ENCODE assay signal across 8 cellular contexts in genomic region chr11:45803981-45804805, GRCh38. TPM values are rescaled to one million over a fixed set of nuclear protein-coding genes. Genes with fewer than 3 reads are reported as not detected.
DNase-seq lines count a peak whose midpoint lies in the region; ATAC-seq and TF ChIP-seq lines count a peak whose summit lies in the region.

No MANE protein-coding gene starts in this region.

- TF ChIP-seq RAD21 in neural cell (conservative IDR thresholded peaks at IDR 0.05) = no peak

- no peaks in the 10 kb centered on the region for H3F3A ChIP-seq in neural cell (ENCODE audit: insufficient read depth, low read length, poor library complexity, severe bottlenecking)

- H3K9me3 ChIP-seq in neural cell (ENCODE audit: low read length) (no peaks in the 10 kb centered on the region), stomach (no peaks in the 10 kb centered on the region)

- no peaks in the 10 kb centered on the region for H4K20me1 ChIP-seq in neural cell (ENCODE audit: insufficient read depth)

- peak overlapping the region; percentile 85 for H3K9ac ChIP-seq in neural cell (ENCODE audit: low read length)

- H3K4me1 ChIP-seq in stomach = peaks cover 31 to 53% (median 48%) of the 10 kb centered on the region in 4 donors

- H3K79me2 ChIP-seq in neural cell (replicated peaks; ENCODE audit: insufficient read depth, low read length) = peaks cover 14% of the 10 kb centered on the region

- 1 to 6% (median 1%) methylated on average over 41 to 74 of the region's 74 CpGs for WGBS in stomach, 5 donors

- no peaks in the 10 kb centered on the region for H3K36me3 ChIP-seq in neural cell (ENCODE audit: insufficient read depth, low read length)
- peaks cover 4 to 11% (median 10%) of the 10 kb centered on the region in 4 donors for H3K36me3 ChIP-seq in stomach

- H2AFZ ChIP-seq in neural cell (ENCODE audit: low read depth, low read length) = peak overlapping the region; percentile 90

- ATAC-seq in HG03521 (IDR thresholded peaks at IDR 0.05; ENCODE audit: unreplicated experiment) = peak; percentile 22

- DNase-seq in NCI-H510A (lab: John Stamatoyannopoulos, UW) = peak; percentile 34
- DNase-seq in NCI-H510A treated with DMSO at 0.1 percent for 48 hours (lab: John Stamatoyannopoulos, UW) = no peak
- peak; percentile 78 for DNase-seq in RKO (ENCODE audit: low spot score)
- DNase-seq in activated gamma-delta T cell treated with Interleukin-2 at 50 U/mL for 16 hours = peak; percentile 63
- DNase-seq in foreskin fibroblast = peak; percentile 47 to 83
- DNase-seq in stomach = peak; percentile 88

- H3K27ac ChIP-seq in neural cell (ENCODE audit: low read length) = no peak overlapping the region
- H3K27ac ChIP-seq in stomach = peak overlapping the region; percentile 89 to 96 (median 91)

- H3K27me3 ChIP-seq in neural cell (ENCODE audit: insufficient read depth, low read depth, low read length) (peaks cover 24% of the 10 kb centered on the region), stomach (no peaks in the 10 kb centered on the region)

- TF ChIP-seq EP300 in neural cell (conservative IDR thresholded peaks at IDR 0.05; ENCODE audit: poor library complexity, severe bottlenecking) (no peak), stomach (IDR thresholded peaks at IDR 0.05) (no peak)

- peak overlapping the region; percentile 84 for H3K4me2 ChIP-seq in neural cell (ENCODE audit: low read length)

- TF ChIP-seq POLR2A in stomach (IDR thresholded peaks at IDR 0.05) = no peak

- intact Hi-C loops in stomach (cut with DNase I; ENCODE audit: low total_unique reads) = no loop called here

- no peaks in the 10 kb centered on the region for H3K9me2 ChIP-seq in neural cell (ENCODE audit: insufficient read depth, low read length)

- peak overlapping the region; percentile 81 to 86 for H3K4me3 ChIP-seq in foreskin fibroblast (ENCODE audit: low read depth in 1 of 2, low read length in 2 of 2)
- H3K4me3 ChIP-seq in neural cell (ENCODE audit: low read length) = peak overlapping the region; percentile 73
- peak overlapping the region; percentile 67 to 89 (median 82) for H3K4me3 ChIP-seq in stomach

- no peak for TF ChIP-seq CTCF in foreskin fibroblast (IDR thresholded peaks at IDR 0.05; ENCODE audit: low read depth, low read length)
- TF ChIP-seq CTCF in neural cell (IDR thresholded peaks at IDR 0.05; ENCODE audit: poor library complexity, severe bottlenecking) = no peak
- TF ChIP-seq CTCF in stomach (IDR thresholded peaks at IDR 0.05) = no peak

TF ChIP-seq in neural cell, 6 proteins besides CTCF, POLR2A, EP300 and RAD21:
- TF ChIP-seq TAF1 (IDR thresholded peaks at IDR 0.05; ENCODE audit: low read depth) (no peak), MXI1 (conservative IDR thresholded peaks at IDR 0.05; ENCODE audit: poor library complexity, severe bottlenecking) (no peak), SMC3 (conservative IDR thresholded peaks at IDR 0.05; ENCODE audit: poor library complexity) (no peak), POLR2AphosphoS5 (IDR thresholded peaks at IDR 0.05) (no peak), EZH2 (IDR thresholded peaks at IDR 0.05; ENCODE audit: borderline replicate concordance, insufficient read depth, low read length, poor library complexity, severe bottlenecking) (peak; percentile 38)
- TF ChIP-seq, protein P1, sequence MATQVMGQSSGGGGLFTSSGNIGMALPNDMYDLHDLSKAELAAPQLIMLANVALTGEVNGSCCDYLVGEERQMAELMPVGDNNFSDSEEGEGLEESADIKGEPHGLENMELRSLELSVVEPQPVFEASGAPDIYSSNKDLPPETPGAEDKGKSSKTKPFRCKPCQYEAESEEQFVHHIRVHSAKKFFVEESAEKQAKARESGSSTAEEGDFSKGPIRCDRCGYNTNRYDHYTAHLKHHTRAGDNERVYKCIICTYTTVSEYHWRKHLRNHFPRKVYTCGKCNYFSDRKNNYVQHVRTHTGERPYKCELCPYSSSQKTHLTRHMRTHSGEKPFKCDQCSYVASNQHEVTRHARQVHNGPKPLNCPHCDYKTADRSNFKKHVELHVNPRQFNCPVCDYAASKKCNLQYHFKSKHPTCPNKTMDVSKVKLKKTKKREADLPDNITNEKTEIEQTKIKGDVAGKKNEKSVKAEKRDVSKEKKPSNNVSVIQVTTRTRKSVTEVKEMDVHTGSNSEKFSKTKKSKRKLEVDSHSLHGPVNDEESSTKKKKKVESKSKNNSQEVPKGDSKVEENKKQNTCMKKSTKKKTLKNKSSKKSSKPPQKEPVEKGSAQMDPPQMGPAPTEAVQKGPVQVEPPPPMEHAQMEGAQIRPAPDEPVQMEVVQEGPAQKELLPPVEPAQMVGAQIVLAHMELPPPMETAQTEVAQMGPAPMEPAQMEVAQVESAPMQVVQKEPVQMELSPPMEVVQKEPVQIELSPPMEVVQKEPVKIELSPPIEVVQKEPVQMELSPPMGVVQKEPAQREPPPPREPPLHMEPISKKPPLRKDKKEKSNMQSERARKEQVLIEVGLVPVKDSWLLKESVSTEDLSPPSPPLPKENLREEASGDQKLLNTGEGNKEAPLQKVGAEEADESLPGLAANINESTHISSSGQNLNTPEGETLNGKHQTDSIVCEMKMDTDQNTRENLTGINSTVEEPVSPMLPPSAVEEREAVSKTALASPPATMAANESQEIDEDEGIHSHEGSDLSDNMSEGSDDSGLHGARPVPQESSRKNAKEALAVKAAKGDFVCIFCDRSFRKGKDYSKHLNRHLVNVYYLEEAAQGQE (IDR thresholded peaks at IDR 0.05; ENCODE audit: borderline replicate concordance) = no peak

RNA-seq across cellular contexts. Expression of gene SLC35C1, which starts 0.8 kb away (rescaled TPM):
- polyA plus RNA-seq in neural cell = 2.3 and 3.3 TPM in 2 replicates
- polyA minus RNA-seq in neural cell = 5.9 and 6.6 TPM in 2 replicates
- total RNA-seq in stomach = 10 to 100 TPM in 2 of 5 donors, 1 to 10 TPM in 3; 7.6 to 21.4 (median 9.9) TPM
- 10 to 100 TPM in 1 of 3 donors, 1 to 10 TPM in 2; 8.4 to 12.7 (median 9.0) TPM for polyA plus RNA-seq in stomach

RNA-seq across cellular contexts. Expression of gene CRY2, which starts 43.1 kb away (rescaled TPM):
- polyA plus RNA-seq in neural cell (27.8 and 35.1 TPM in 2 replicates), stomach (10 to 100 TPM in 1 of 3 donors, 1 to 10 TPM in 2; 8.2 to 13.3 (median 9.8) TPM)
- polyA minus RNA-seq in neural cell = 46.7 and 53.3 TPM in 2 replicates
- total RNA-seq in stomach = 10 to 100 TPM; 20.4 to 45.9 (median 38.4) TPM
